ENCODE assay signal across 20 cellular contexts in genomic region chr12:103561174-103561573, GRCh38. TPM values are rescaled to one million over a fixed set of nuclear protein-coding genes. Genes with fewer than 3 reads are reported as not detected.
A peak's percentile ranks its signal among the peaks of the same experiment; 100 is the strongest.
DNase-seq lines count a peak whose midpoint lies in the region; ATAC-seq and TF ChIP-seq lines count a peak whose summit lies in the region.
"Had no signal": no experiment of that assay in that cellular context is flagged by ENCODE, and none has a peak within 500 bp of the region (broad histone marks: within the 10 kb centered on the region; RNA-seq: fewer than 3 reads in every experiment).

No MANE protein-coding gene starts in this region.

- H3K36me3 ChIP-seq in GM23248 (ENCODE audit: low read depth) (no peaks in the 10 kb centered on the region), RWPE2 (ENCODE audit: low read depth) (no peaks in the 10 kb centered on the region), trophoblast cell (ENCODE audit: control insufficient read depth in 1 of 2, insufficient read depth in 2 of 2, low read length in 2 of 2) (no peaks in the 10 kb centered on the region)

- no peaks in the 10 kb centered on the region for H3K36me3 Mint-ChIP-seq in stimulated activated naive B cell treated with anti-CD40 and anti-IgM and Interleukin-4, amounts not matched to agents 10 μg/mL and 1 μg/mL and 100 μg/mL, for 72 hours

- H3K9me3 ChIP-seq in GM23248 (ENCODE audit: low read depth) (no peaks in the 10 kb centered on the region), RWPE2 (ENCODE audit: severe bottlenecking) (peaks cover 6% of the 10 kb centered on the region), trophoblast cell (ENCODE audit: insufficient read depth, low read depth, low read length) (peaks cover 2% of the 10 kb centered on the region)

- H2AFZ ChIP-seq in GM23248 = no peak overlapping the region
- H2AFZ ChIP-seq in trophoblast cell (ENCODE audit: insufficient read depth, low read length, poor library complexity) = no peak overlapping the region

- H3K4me3 ChIP-seq in GM23248 (no peak overlapping the region), RWPE2 (ENCODE audit: severe bottlenecking) (no peak overlapping the region), trophoblast cell (ENCODE audit: low read depth, low read length) (no peak overlapping the region)

- no peak overlapping the region for H3K27ac Mint-ChIP-seq in stimulated activated naive B cell treated with anti-CD40 and anti-IgM and Interleukin-4, amounts not matched to agents 10 μg/mL and 1 μg/mL and 100 μg/mL, for 72 hours
- H3K27ac Mint-ChIP-seq: activated naive CD4-positive, alpha-beta T cell treated with anti-CD3 and anti-CD28 coated beads, Interleukin-2, amount 50 U/mL, for 24 hours had no signal

- H2BK12ac ChIP-seq in trophoblast cell (ENCODE audit: low read length) = peak overlapping the region; percentile 71

- H4K8ac ChIP-seq in trophoblast cell (ENCODE audit: low read depth, low read length) = peak overlapping the region; percentile 36

- peaks cover 12 to 14% of the 10 kb centered on the region in 2 donors for H3K9me3 Mint-ChIP-seq in stimulated activated naive B cell treated with anti-CD40 and anti-IgM and Interleukin-4, amounts not matched to agents 10 μg/mL and 1 μg/mL and 100 μg/mL, for 72 hours

- no peak overlapping the region for H3K18ac ChIP-seq in trophoblast cell (ENCODE audit: low read length)

- peak; percentile 64 for DNase-seq in GM23248
- no peak for DNase-seq in RWPE2 (ENCODE audit: low spot score)
- DNase-seq in fibroblast of gingiva (ENCODE audit: low read depth) = peak; percentile 18
- peak; percentile 97 to 99 for DNase-seq in trophoblast cell
- no peak for DNase-seq in T-helper 9 cell
- DNase-seq in stimulated activated naive B cell treated with anti-CD40 and anti-IgM and Interleukin-4, amounts not matched to agents 10 μg/mL and 1 μg/mL and 100 μg/mL, for 72 hours = no peak
- DNase-seq: activated CD4-positive, alpha-beta T cell treated with anti-CD3 and anti-CD28 coated beads, Interleukin-2, amount 50 U/mL, for 1 hour; activated T-cell treated with anti-CD3 and anti-CD28 coated beads, Interleukin-2, amount 50 U/mL, for 1 hour; KBM-7; NCI-H1092 treated with DMSO at 0.1 percent for 48 hours; NCI-H748 treated with DMSO at 0.1 percent for 48 hours; stimulated activated CD4-positive, alpha-beta T cell treated with anti-CD3 and anti-CD28 coated beads, Interleukin-4, amount 100 ng/mL, for 4 hours had no signal

- H4K20me1 ChIP-seq in GM23248 (ENCODE audit: insufficient read depth) = no peaks in the 10 kb centered on the region

- H3K14ac ChIP-seq in trophoblast cell (ENCODE audit: low read length) = peak overlapping the region; percentile 79

- ATAC-seq in RWPE2 (ENCODE audit: low read depth) (peak; percentile 4; the same call in 1 of the 3 replicates), HG02885 (IDR thresholded peaks at IDR 0.05; ENCODE audit: poor library complexity, unreplicated experiment) (no peak), HG03045 (IDR thresholded peaks at IDR 0.05; ENCODE audit: unreplicated experiment) (no peak)
- no peak for ATAC-seq in stimulated activated naive B cell treated with anti-CD40 and anti-IgM and Interleukin-4, amounts not matched to agents 10 μg/mL and 1 μg/mL and 100 μg/mL, for 72 hours (replicated peaks)
- ATAC-seq: left lobe of liver had no signal

- H3K27me3 Mint-ChIP-seq in stimulated activated naive B cell treated with anti-CD40 and anti-IgM and Interleukin-4, amounts not matched to agents 10 μg/mL and 1 μg/mL and 100 μg/mL, for 72 hours = peaks cover 32 to 37% of the 10 kb centered on the region in 2 donors

- peak overlapping the region; percentile 94 for H4K91ac ChIP-seq in trophoblast cell (ENCODE audit: low read depth, low read length)

- no peak overlapping the region for H2AK5ac ChIP-seq in trophoblast cell (ENCODE audit: low read length)

- H3K23ac ChIP-seq in trophoblast cell (ENCODE audit: low read length) = no peak overlapping the region

- H3K79me2 ChIP-seq in GM23248 (ENCODE audit: insufficient read depth) (no peaks in the 10 kb centered on the region), trophoblast cell (ENCODE audit: control insufficient read depth, insufficient read depth, low read length, poor library complexity) (no peaks in the 10 kb centered on the region)

- H3K9ac ChIP-seq in GM23248 (peak overlapping the region; percentile 53), trophoblast cell (ENCODE audit: low read length) (no peak overlapping the region)

- H3K4me1 ChIP-seq in GM23248 (ENCODE audit: insufficient read depth) = peaks cover 22% of the 10 kb centered on the region
- H3K4me1 ChIP-seq in RWPE2 (ENCODE audit: insufficient read depth, poor library complexity, severe bottlenecking) = peaks cover 19% of the 10 kb centered on the region
- peaks cover 14 to 32% of the 10 kb centered on the region in 2 experiments for H3K4me1 ChIP-seq in trophoblast cell (ENCODE audit: control insufficient read depth in 1 of 2, insufficient read depth in 2 of 2, low read length in 2 of 2)

- H2BK120ac ChIP-seq in trophoblast cell (ENCODE audit: insufficient read depth, low read length, poor library complexity) = peak overlapping the region; percentile 85

- H3K4me3 Mint-ChIP-seq in stimulated activated naive B cell treated with anti-CD40 and anti-IgM and Interleukin-4, amounts not matched to agents 10 μg/mL and 1 μg/mL and 100 μg/mL, for 72 hours = no peak overlapping the region
- H3K4me3 Mint-ChIP-seq: activated naive CD4-positive, alpha-beta T cell treated with anti-CD3 and anti-CD28 coated beads, Interleukin-2, amount 50 U/mL, for 24 hours had no signal

- TF ChIP-seq CTCF in RWPE2 (IDR thresholded peaks at IDR 0.05; ENCODE audit: poor library complexity, severe bottlenecking) = no peak

- H4K12ac ChIP-seq in trophoblast cell (ENCODE audit: low read depth, low read length) = no peak overlapping the region

- peaks cover 12% of the 10 kb centered on the region for H3K79me1 ChIP-seq in trophoblast cell (ENCODE audit: low read length)

- H3K4ac ChIP-seq in trophoblast cell (ENCODE audit: low read depth, low read length) = peak overlapping the region; percentile 15

- in situ Hi-C loops in GM23248 (cut with MboI) = loop anchor here (25.0 kb wide), 1 partner anchor 1624 kb away; no protein-coding TSS in a partner anchor

- H3F3A ChIP-seq in GM23248 (ENCODE audit: insufficient read depth) = peaks cover 18% of the 10 kb centered on the region

- WGBS in GM23248 (ENCODE audit: low coverage in 1 of 2, low lambda C conversion rate in 2 of 2, missing lambda C conversion rate in 2 of 2), 2 experiments = 62 to 64% methylated on average over 5 of the region's 5 CpGs
- no CpG with 5 or more reads among the region's 5 CpGs for WGBS in trophoblast cell (ENCODE audit: extremely low coverage, insufficient coverage, insufficient read length)

- H3K27ac ChIP-seq in GM23248 (peak overlapping the region; percentile 89), RWPE2 (ENCODE audit: poor library complexity, severe bottlenecking) (peak overlapping the region; percentile 100), trophoblast cell (ENCODE audit: low read depth, low read length) (peak overlapping the region; percentile 74)
- H3K27ac ChIP-seq: HL-60 had no signal

- no peaks in the 10 kb centered on the region for H3K4me1 Mint-ChIP-seq in stimulated activated naive B cell treated with anti-CD40 and anti-IgM and Interleukin-4, amounts not matched to agents 10 μg/mL and 1 μg/mL and 100 μg/mL, for 72 hours
- H3K4me1 Mint-ChIP-seq: activated naive CD4-positive, alpha-beta T cell treated with anti-CD3 and anti-CD28 coated beads, Interleukin-2, amount 50 U/mL, for 24 hours had no signal

- peak overlapping the region; percentile 44 for H3K4me2 ChIP-seq in GM23248 (ENCODE audit: unreplicated experiment)
- no peak overlapping the region for H3K4me2 ChIP-seq in trophoblast cell (ENCODE audit: low read length)

- H3K27me3 ChIP-seq in GM23248 (replicated peaks; ENCODE audit: insufficient read depth) (no peaks in the 10 kb centered on the region), RWPE2 (ENCODE audit: insufficient read depth, poor library complexity, severe bottlenecking) (no peaks in the 10 kb centered on the region), trophoblast cell (ENCODE audit: insufficient read depth, low read length) (no peaks in the 10 kb centered on the region)

- H3K9me2 ChIP-seq in GM23248 (ENCODE audit: insufficient read depth) = no peaks in the 10 kb centered on the region

- peak overlapping the region; percentile 73 for H2BK5ac ChIP-seq in trophoblast cell (ENCODE audit: low read depth, low read length, poor library complexity)

RNA-seq across cellular contexts. Expression of gene STAB2, which starts 25.9 kb away (rescaled TPM):
- not detected in 2 replicates for total RNA-seq in GM23248 (2014; rRNA removed; shearing (Covaris generic))
- not detected in 2 replicates for polyA plus RNA-seq in GM23248 (2016; fragmentation: Nextera tagmentation; extraction: Ambion mirVana)
- 0.22 and 0.25 TPM in 2 replicates for polyA plus RNA-seq in trophoblast cell (2013)
- total RNA-seq: H1, temporal lobe had no signal
- polyA plus RNA-seq: BJ, H1 had no signal

Comparison
In these comparisons a context has a peak if more than half of its experiments do, and no peak if none do; other contexts are left out.
1. DNase-seq: peak in GM23248 (single experiment), fibroblast of gingiva (single experiment) and trophoblast cell (2 of 2); none in RWPE2 (single experiment), T-helper 9 cell (single experiment) and stimulated activated naive B cell treated with anti-CD40 and anti-IgM and Interleukin-4, amounts not matched to agents 10 μg/mL and 1 μg/mL and 100 μg/mL, for 72 hours (single experiment).
2. Peak in every context shown above with its lines, with median percentiles within 50 percentile points of each other: H3K27ac ChIP-seq.